8 cellular contexts compared by ENCODE assay signal in genomic region chr1:234978397-234979291, GRCh38.
DNase-seq lines count a peak whose midpoint lies in the region; ATAC-seq and TF ChIP-seq lines count a peak whose summit lies in the region.

No MANE protein-coding gene starts in this region.

- H3K27ac ChIP-seq in breast epithelium, result peak overlapping the region; percentile 97 to 98

- peaks cover 68% of the 10 kb centered on the region for H3K4me1 Mint-ChIP-seq in stimulated activated memory B cell treated with anti-CD40 and anti-IgM and Interleukin-4, amounts not matched to agents 10 μg/mL and 1 μg/mL and 100 μg/mL, for 72 hours

- WGBS in lower leg skin, 2 donors, result 47 to 62% methylated on average over 14 of the region's 14 CpGs

- no peaks in the 10 kb centered on the region for H3K36me3 ChIP-seq in breast epithelium

- no peaks in the 10 kb centered on the region for H3K36me3 Mint-ChIP-seq in stimulated activated memory B cell treated with anti-CD40 and anti-IgM and Interleukin-4, amounts not matched to agents 10 μg/mL and 1 μg/mL and 100 μg/mL, for 72 hours

- peaks cover 25 to 41% of the 10 kb centered on the region in 2 donors for H3K4me1 ChIP-seq in breast epithelium

- ATAC-seq in GM19468 (IDR thresholded peaks at IDR 0.05; ENCODE audit: extremely low read depth, unreplicated experiment), result peak; percentile 61
- peak; percentile 58 for ATAC-seq in HG03571 (IDR thresholded peaks at IDR 0.05; ENCODE audit: unreplicated experiment)
- peak; percentile 86 for ATAC-seq in stimulated activated memory B cell treated with anti-CD40 and anti-IgM and Interleukin-4, amounts not matched to agents 10 μg/mL and 1 μg/mL and 100 μg/mL, for 72 hours

- no peak for TF ChIP-seq POLR2A in breast epithelium (IDR thresholded peaks at IDR 0.05)
- no peak for TF ChIP-seq POLR2A in lower leg skin (IDR thresholded peaks at IDR 0.05)

- no peaks in the 10 kb centered on the region for H3K27me3 Mint-ChIP-seq in stimulated activated memory B cell treated with anti-CD40 and anti-IgM and Interleukin-4, amounts not matched to agents 10 μg/mL and 1 μg/mL and 100 μg/mL, for 72 hours

- H3K27me3 ChIP-seq in breast epithelium, result no peaks in the 10 kb centered on the region

- H3K27ac Mint-ChIP-seq in stimulated activated memory B cell treated with anti-CD40 and anti-IgM and Interleukin-4, amounts not matched to agents 10 μg/mL and 1 μg/mL and 100 μg/mL, for 72 hours, result peak overlapping the region; percentile 90

- no peak for TF ChIP-seq CTCF in breast epithelium (IDR thresholded peaks at IDR 0.05)
- no peak for TF ChIP-seq CTCF in lower leg skin (IDR thresholded peaks at IDR 0.05)

- no peaks in the 10 kb centered on the region for H3K9me3 Mint-ChIP-seq in stimulated activated memory B cell treated with anti-CD40 and anti-IgM and Interleukin-4, amounts not matched to agents 10 μg/mL and 1 μg/mL and 100 μg/mL, for 72 hours

- H3K4me3 ChIP-seq in breast epithelium (peak overlapping the region in 1 of 3 donors; percentile 9), lower leg skin (ENCODE audit: low read depth, poor library complexity, severe bottlenecking) (no peak overlapping the region)

- H3K4me3 Mint-ChIP-seq in stimulated activated memory B cell treated with anti-CD40 and anti-IgM and Interleukin-4, amounts not matched to agents 10 μg/mL and 1 μg/mL and 100 μg/mL, for 72 hours, result peak overlapping the region; percentile 55

- intact Hi-C loops in breast epithelium (cut with DNase I; ENCODE audit: low total_unique reads), result loop anchor here (5.0 to 10.0 kb wide), 2 partner anchors 94 to 374 kb away; no protein-coding TSS in a partner anchor
- intact Hi-C loops in lower leg skin (cut with DNase I; ENCODE audit: low total_unique reads), result no loop called here

- H3K9me3 ChIP-seq in breast epithelium, result no peaks in the 10 kb centered on the region

- DNase-seq in Daoy (ENCODE audit: low read depth) (peak; percentile 89), SW480 (ENCODE audit: low spot score) (peak; percentile 97), breast epithelium (ENCODE audit: low spot score in 2 of 2) (no peak), lower leg skin (ENCODE audit: low spot score in 2 of 2) (peak; percentile 71 to 92), GOT3 (lab: John Stamatoyannopoulos, UW) (no peak)

Comparison
In these comparisons a context has a peak if more than half of its experiments do, and no peak if none do; other contexts are left out.
1. DNase-seq: peak in Daoy (single experiment), SW480 (single experiment) and lower leg skin (2 of 2); none in breast epithelium (0 of 2) and GOT3 (single experiment).
2. Peak in every context shown above with its lines, with median percentiles within 50 percentile points of each other: ATAC-seq.